1 cellular context compared by ENCODE assay signal in genomic region chr12:132261328-132262138, GRCh38.
TF ChIP-seq lines count a peak whose summit lies in the region.

No MANE protein-coding gene starts in this region.

TF ChIP-seq in HEK293, 187 proteins besides CTCF, POLR2A, EP300 and RAD21 (continued from another document):
- peak; percentile 56; the same call in 1 of the 2 replicates for TF ChIP-seq REST (tag by site-specific recombination; IDR thresholded peaks at IDR 0.05)
